13 cellular contexts compared by ENCODE assay signal in the genomic region with DNA sequence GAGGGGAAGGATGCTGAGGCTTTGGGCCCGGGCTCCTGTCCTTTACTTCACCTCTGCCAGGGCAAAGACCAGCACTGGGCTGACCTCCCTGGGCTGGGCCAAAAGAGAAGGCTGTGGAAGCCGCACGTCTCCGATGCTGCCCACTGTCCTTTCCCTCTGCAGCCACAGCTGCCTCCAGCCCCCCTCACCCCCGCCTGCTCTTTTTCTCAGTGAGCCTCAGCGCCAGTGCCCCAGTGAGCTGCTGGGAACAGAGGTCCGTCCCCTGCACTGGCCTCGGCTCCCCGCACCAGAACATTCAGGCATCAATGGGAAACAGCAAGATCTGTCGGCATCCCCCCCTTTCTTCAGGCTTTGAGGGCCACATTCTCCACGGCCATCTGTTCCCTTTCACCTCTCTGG.
A peak's percentile ranks its signal among the peaks of the same experiment; 100 is the strongest.
DNase-seq lines count a peak whose midpoint lies in the region; ATAC-seq and TF ChIP-seq lines count a peak whose summit lies in the region.
"Had no signal": no experiment of that assay in that cellular context is flagged by ENCODE, and none has a peak within 500 bp of the region (broad histone marks: within the 10 kb centered on the region; RNA-seq: fewer than 3 reads in every experiment).

No MANE protein-coding gene starts in this region.

- DNase-seq in H9 (peak; percentile 41), dorsolateral prefrontal cortex (peak in 3 of 10 donors; percentile 16 to 34 (median 29)), LoVo (ENCODE audit: low spot score) (no peak), OCI-LY7 (ENCODE audit: low spot score) (no peak)
- DNase-seq in effector memory CD4-positive, alpha-beta T cell = no peak
- DNase-seq in stimulated activated CD4-positive, alpha-beta T cell treated with anti-CD3 and anti-CD28 coated beads, Interleukin-4, amount 100 ng/mL, for 1 hour = no peak
- DNase-seq: activated CD4-positive, alpha-beta T cell treated with anti-CD3 and anti-CD28 coated beads, Interleukin-2, amount 50 U/mL, for 1 hour; activated naive CD4-positive, alpha-beta T cell treated with anti-CD3 and anti-CD28 coated beads for 36 hours; NCI-H1436 treated with DMSO at 0.1 percent for 48 hours; NCI-H82 had no signal

- H3K4me3 Mint-ChIP-seq in H9 = no peak overlapping the region
- no peak overlapping the region for H3K4me3 Mint-ChIP-seq in stimulated activated memory B cell treated with anti-CD40 and anti-IgM and Interleukin-4, amounts not matched to agents 10 μg/mL and 1 μg/mL and 100 μg/mL, for 72 hours
- H3K4me3 Mint-ChIP-seq: activated naive CD4-positive, alpha-beta T cell treated with anti-CD3 and anti-CD28 coated beads for 36 hours had no signal

- no peaks in the 10 kb centered on the region for H3K36me3 ChIP-seq in mesodermal cell (ENCODE audit: control insufficient read depth, insufficient read depth, low read length)
- no peaks in the 10 kb centered on the region for H3K36me3 ChIP-seq in effector memory CD4-positive, alpha-beta T cell (ENCODE audit: control insufficient read depth, insufficient read depth, low read length)
- H3K36me3 ChIP-seq in OCI-LY7 (ENCODE audit: insufficient read depth, low read length) = no peaks in the 10 kb centered on the region
- H3K36me3 ChIP-seq: neutrophil had no signal

- no peak overlapping the region for H2AK5ac ChIP-seq in H9 (ENCODE audit: insufficient read length, low read length)

- CTCF ChIA-PET in OCI-LY7 (lab: Charles Lee; ENCODE audit: unreplicated experiment) = no interaction called here

- TF ChIP-seq CTCF in H9 (conservative IDR thresholded peaks at IDR 0.05) = no peak
- no peak for TF ChIP-seq CTCF in dorsolateral prefrontal cortex (IDR thresholded peaks at IDR 0.05 in 54 of 56, conservative IDR thresholded peaks at IDR 0.05 in 2 of 56; ENCODE audit: low read depth in 1 of 56, partially characterized antibody in 56 of 56)
- no peak for TF ChIP-seq CTCF in OCI-LY7 (conservative IDR thresholded peaks at IDR 0.05; ENCODE audit: low read length)

- H4K91ac ChIP-seq in H9 (ENCODE audit: insufficient read length, low read depth, low read length) = no peak overlapping the region

- H3K4ac ChIP-seq in H9 (ENCODE audit: low read depth, low read length) = no peak overlapping the region

- no peaks in the 10 kb centered on the region for H4K20me1 ChIP-seq in H9 (ENCODE audit: control insufficient read depth, insufficient read depth, insufficient read length)
- H4K20me1 ChIP-seq in OCI-LY7 (ENCODE audit: insufficient read depth, low read length) = no peaks in the 10 kb centered on the region

- no peak overlapping the region for H2BK20ac ChIP-seq in H9 (ENCODE audit: low read depth, low read length, poor library complexity, severe bottlenecking)

- no peak overlapping the region for H3K23ac ChIP-seq in H9 (ENCODE audit: insufficient read length, low read depth, low read length)

- peak overlapping the region; percentile 67 for H3K14ac ChIP-seq in H9 (ENCODE audit: insufficient read depth, low read length)

- H3K27ac Mint-ChIP-seq in H9 = peak overlapping the region in 1 of 3 experiments; percentile 89; a peak in 3 of 7 replicates
- peak overlapping the region; percentile 81 for H3K27ac Mint-ChIP-seq in stimulated activated memory B cell treated with anti-CD40 and anti-IgM and Interleukin-4, amounts not matched to agents 10 μg/mL and 1 μg/mL and 100 μg/mL, for 72 hours
- H3K27ac Mint-ChIP-seq: activated naive CD4-positive, alpha-beta T cell treated with anti-CD3 and anti-CD28 coated beads for 36 hours had no signal

- no peak overlapping the region for H3K9ac ChIP-seq in H9 (ENCODE audit: extremely low read depth, insufficient read length, low read length)

- peaks cover 2% of the 10 kb centered on the region for H3K23me2 ChIP-seq in H9 (ENCODE audit: insufficient read length, low read depth, low read length, poor library complexity, severe bottlenecking)

- BruUV-seq in OCI-LY7 (replicated peaks; lab: Mats Ljungman, UMichigan) = no TSS peak

- H3K9me3 ChIP-seq in H9 (ENCODE audit: control insufficient read depth, low read depth, low read length) (no peaks in the 10 kb centered on the region), mesodermal cell (ENCODE audit: control insufficient read depth, low read length) (no peaks in the 10 kb centered on the region), OCI-LY7 (ENCODE audit: low read length) (no peaks in the 10 kb centered on the region)
- H3K9me3 ChIP-seq in effector memory CD4-positive, alpha-beta T cell (ENCODE audit: control insufficient read depth, low read length) = no peaks in the 10 kb centered on the region
- H3K9me3 ChIP-seq: neutrophil had no signal

- H3K79me2 ChIP-seq in H9 (ENCODE audit: insufficient read depth, low read length) = no peaks in the 10 kb centered on the region
- no peaks in the 10 kb centered on the region for H3K79me2 ChIP-seq in OCI-LY7 (ENCODE audit: insufficient read depth, low read depth, low read length)

- H3K79me1 ChIP-seq in H9 (ENCODE audit: insufficient read depth, low read depth, low read length, poor library complexity, severe bottlenecking) = no peaks in the 10 kb centered on the region

- intact Hi-C loops in dorsolateral prefrontal cortex (cut with DNase I) (loop anchor here in 1 of 2 donors (5.0 kb wide), 1 partner anchor 77 kb away; no protein-coding TSS in a partner anchor), OCI-LY7 (cut with micrococcal nuclease; ENCODE audit: unreplicated experiment) (no loop called here)

- H3K4me3 ChIP-seq in dorsolateral prefrontal cortex = peak overlapping the region in 11 of 59 donors; percentile 6 to 38 (median 14)
- H3K4me3 ChIP-seq in mesodermal cell (ENCODE audit: extremely low read depth, insufficient read depth, low read length, poor library complexity, severe bottlenecking) = no peak overlapping the region
- no peak overlapping the region for H3K4me3 ChIP-seq in effector memory CD4-positive, alpha-beta T cell (ENCODE audit: insufficient read depth, low read depth, low read length, poor library complexity, severe bottlenecking)
- no peak overlapping the region for H3K4me3 ChIP-seq in OCI-LY7 (ENCODE audit: low read depth, low read length, poor library complexity, severe bottlenecking)

- H3K27ac ChIP-seq in H9 (ENCODE audit: insufficient read length, low read depth, low read length) = no peak overlapping the region
- H3K27ac ChIP-seq in dorsolateral prefrontal cortex = peak overlapping the region in 55 of 59 donors; percentile 23 to 85 (median 66)
- H3K27ac ChIP-seq in mesodermal cell (ENCODE audit: low read depth, low read length, severe bottlenecking) = peak overlapping the region; percentile 63
- no peak overlapping the region for H3K27ac ChIP-seq in effector memory CD4-positive, alpha-beta T cell (ENCODE audit: insufficient read depth, low read length, poor library complexity, severe bottlenecking)
- no peak overlapping the region for H3K27ac ChIP-seq in OCI-LY7 (ENCODE audit: low read depth, low read length, poor library complexity, severe bottlenecking)
- H3K27ac ChIP-seq: neutrophil had no signal

- H2BK5ac ChIP-seq in H9 (ENCODE audit: insufficient read length, low read length) = no peak overlapping the region

- H2AFZ ChIP-seq in H9 (ENCODE audit: low read length) (no peak overlapping the region), OCI-LY7 (ENCODE audit: low read length) (no peak overlapping the region)

- no CpG with 5 or more reads among the region's 11 CpGs for WGBS in H9 (ENCODE audit: extremely low coverage, insufficient read length, low lambda C conversion rate)
- 54 to 64% methylated on average over 10 to 11 of the region's 11 CpGs for WGBS in mesodermal cell (ENCODE audit: insufficient coverage in 2 of 2), 2 experiments

- H4K5ac ChIP-seq in H9 (ENCODE audit: insufficient read length, low read depth, low read length) = no peak overlapping the region

- no peak overlapping the region for H3T11ph ChIP-seq in H9 (ENCODE audit: low read length)

- no peaks in the 10 kb centered on the region for H3K9me2 ChIP-seq in OCI-LY7 (ENCODE audit: insufficient read depth, low read length)

- H3K36me3 Mint-ChIP-seq in H9 (ENCODE audit: insufficient read depth in 1 of 3, low read depth in 3 of 3) = no peaks in the 10 kb centered on the region
- H3K36me3 Mint-ChIP-seq in stimulated activated memory B cell treated with anti-CD40 and anti-IgM and Interleukin-4, amounts not matched to agents 10 μg/mL and 1 μg/mL and 100 μg/mL, for 72 hours = peaks cover 19% of the 10 kb centered on the region

- H3K27me3 ChIP-seq in H9 (ENCODE audit: insufficient read depth, low read length) (no peaks in the 10 kb centered on the region), dorsolateral prefrontal cortex (no peaks in the 10 kb centered on the region)
- no peaks in the 10 kb centered on the region for H3K27me3 ChIP-seq in effector memory CD4-positive, alpha-beta T cell (replicated peaks; ENCODE audit: control insufficient read depth, insufficient read depth, low read length, poor library complexity, severe bottlenecking)
- H3K27me3 ChIP-seq: neutrophil had no signal

- no peak overlapping the region for H4K8ac ChIP-seq in H9 (replicated peaks; ENCODE audit: insufficient read length, low read depth, low read length)

- peak overlapping the region; percentile 42 for H3K18ac ChIP-seq in H9 (ENCODE audit: insufficient read length, low read depth, low read length)

- H2BK120ac ChIP-seq in H9 (ENCODE audit: low read depth, low read length, poor library complexity, severe bottlenecking) = no peak overlapping the region

- no peaks in the 10 kb centered on the region; the same call in 1 of the 2 replicates for H3K27me3 Mint-ChIP-seq in H9 (ENCODE audit: low read depth)
- H3K27me3 Mint-ChIP-seq in stimulated activated memory B cell treated with anti-CD40 and anti-IgM and Interleukin-4, amounts not matched to agents 10 μg/mL and 1 μg/mL and 100 μg/mL, for 72 hours = no peaks in the 10 kb centered on the region

- no peak overlapping the region for H3K56ac ChIP-seq in H9 (ENCODE audit: insufficient read length, low read depth, low read length)

- H3K4me1 Mint-ChIP-seq in H9 = peaks cover 49 to 50% of the 10 kb centered on the region in 2 experiments
- H3K4me1 Mint-ChIP-seq in stimulated activated memory B cell treated with anti-CD40 and anti-IgM and Interleukin-4, amounts not matched to agents 10 μg/mL and 1 μg/mL and 100 μg/mL, for 72 hours = peaks cover 77% of the 10 kb centered on the region

- no peaks in the 10 kb centered on the region for H3K9me3 Mint-ChIP-seq in H9
- peaks cover 2% of the 10 kb centered on the region for H3K9me3 Mint-ChIP-seq in stimulated activated memory B cell treated with anti-CD40 and anti-IgM and Interleukin-4, amounts not matched to agents 10 μg/mL and 1 μg/mL and 100 μg/mL, for 72 hours
- H3K9me3 Mint-ChIP-seq: activated naive CD4-positive, alpha-beta T cell treated with anti-CD3 and anti-CD28 coated beads for 36 hours had no signal

- no peak overlapping the region for H2BK12ac ChIP-seq in H9 (ENCODE audit: insufficient read length, low read depth, low read length)

- peaks cover 12% of the 10 kb centered on the region for H3K4me1 ChIP-seq in H9 (ENCODE audit: insufficient read depth, low read length)
- H3K4me1 ChIP-seq in mesodermal cell (ENCODE audit: control insufficient read depth, insufficient read depth, low read length, poor library complexity, severe bottlenecking) = peaks cover 27% of the 10 kb centered on the region
- H3K4me1 ChIP-seq in effector memory CD4-positive, alpha-beta T cell (ENCODE audit: control insufficient read depth, insufficient read depth, low read length, poor library complexity, severe bottlenecking) = no peaks in the 10 kb centered on the region
- peaks cover 2% of the 10 kb centered on the region for H3K4me1 ChIP-seq in OCI-LY7 (ENCODE audit: insufficient read depth, low read length, poor library complexity, severe bottlenecking)

- no peak overlapping the region for H3K4me2 ChIP-seq in H9 (ENCODE audit: insufficient read depth, insufficient read length, low read length)
- no peak overlapping the region for H3K4me2 ChIP-seq in OCI-LY7 (ENCODE audit: low read length)

- POLR2A ChIA-PET in OCI-LY7 (lab: Charles Lee) = no interaction called here

- H2BK15ac ChIP-seq in H9 (ENCODE audit: low read depth, low read length) = no peak overlapping the region; the same call in 1 of the 2 replicates

- no peak for ATAC-seq in stimulated activated memory B cell treated with anti-CD40 and anti-IgM and Interleukin-4, amounts not matched to agents 10 μg/mL and 1 μg/mL and 100 μg/mL, for 72 hours

Comparison
In these comparisons a context has a peak if more than half of its experiments do, and no peak if none do; other contexts are left out.
1. H3K27ac ChIP-seq: peak in dorsolateral prefrontal cortex (55 of 59) and mesodermal cell (single experiment); none in H9 (single experiment), effector memory CD4-positive, alpha-beta T cell (single experiment) and OCI-LY7 (single experiment).